7 cellular contexts compared by ENCODE assay signal in genomic region chr1:37995773-37996379, GRCh38. TPM values are rescaled to one million over a fixed set of nuclear protein-coding genes. Genes with fewer than 3 reads are reported as not detected.
A peak's percentile ranks its signal among the peaks of the same experiment; 100 is the strongest.
DNase-seq lines count a peak whose midpoint lies in the region; ATAC-seq and TF ChIP-seq lines count a peak whose summit lies in the region.

No MANE protein-coding gene starts in this region.

- peak overlapping the region; percentile 70 for H3K27ac ChIP-seq in GM23248
- H3K27ac ChIP-seq in SK-N-MC: peak overlapping the region; percentile 96
- peak overlapping the region; percentile 72 to 83 for H3K27ac ChIP-seq in mucosa of rectum (ENCODE audit: low read depth in 2 of 2, low read length in 2 of 2)
- peak overlapping the region; percentile 56 to 77 for H3K27ac ChIP-seq in aorta (ENCODE audit: low read depth in 1 of 2, low read length in 2 of 2)

- no peaks in the 10 kb centered on the region for H4K20me1 ChIP-seq in GM23248 (ENCODE audit: insufficient read depth)

- H2AFZ ChIP-seq in GM23248: peak overlapping the region; percentile 80

- H3K9me2 ChIP-seq in GM23248 (ENCODE audit: insufficient read depth): no peaks in the 10 kb centered on the region

- in situ Hi-C loops in GM23248 (cut with MboI): no loop called here

- peak; percentile 72 for ATAC-seq in aorta (ENCODE audit: low FRiP score)

- H3K4me3 ChIP-seq in GM23248 (peak overlapping the region; percentile 75), SK-N-MC (peak overlapping the region; percentile 83), epithelial cell of proximal tubule (ENCODE audit: low read depth, low read length) (peak overlapping the region; percentile 59), mucosa of rectum (ENCODE audit: low read length in 2 of 2) (peak overlapping the region; percentile 56 to 61), aorta (ENCODE audit: low read length in 2 of 2) (peak overlapping the region; percentile 14 to 66)

- peaks cover 45% of the 10 kb centered on the region for H3F3A ChIP-seq in GM23248 (ENCODE audit: insufficient read depth)

- TF ChIP-seq CTCF in epithelial cell of proximal tubule (conservative IDR thresholded peaks at IDR 0.05; ENCODE audit: low read depth, low read length): no peak

- H3K79me2 ChIP-seq in GM23248 (ENCODE audit: insufficient read depth): peaks cover 31% of the 10 kb centered on the region

- intact Hi-C loops in aorta (cut with DNase I): loop anchor here in 1 of 2 donors (10.0 kb wide), 1 partner anchor 521 kb away; the partner anchor contains the start of gene ZC3H12A

- H3K4me1 ChIP-seq in GM23248 (ENCODE audit: insufficient read depth) (peaks cover 34% of the 10 kb centered on the region), mucosa of rectum (ENCODE audit: control insufficient read depth in 2 of 2, insufficient read depth in 2 of 2, low read length in 2 of 2) (peaks cover 31 to 38% of the 10 kb centered on the region in 2 donors), aorta (ENCODE audit: control insufficient read depth in 1 of 2, insufficient read depth in 2 of 2, low read length in 2 of 2) (peaks cover 0 to 6% of the 10 kb centered on the region in 2 donors)

- no peaks in the 10 kb centered on the region for H3K27me3 ChIP-seq in GM23248 (replicated peaks; ENCODE audit: insufficient read depth)
- H3K27me3 ChIP-seq in mucosa of rectum (ENCODE audit: control insufficient read depth in 2 of 2, insufficient read depth in 2 of 2, low read length in 2 of 2): peaks cover 0 to 2% of the 10 kb centered on the region in 2 donors
- no peaks in the 10 kb centered on the region for H3K27me3 ChIP-seq in aorta (ENCODE audit: control insufficient read depth in 1 of 2, insufficient read depth in 2 of 2, low read length in 1 of 2)

- H3K4me2 ChIP-seq in GM23248 (ENCODE audit: unreplicated experiment): peak overlapping the region; percentile 73

- WGBS in GM23248 (ENCODE audit: low coverage in 1 of 2, low lambda C conversion rate in 2 of 2, missing lambda C conversion rate in 2 of 2), 2 experiments: 1% methylated on average over 29 to 33 of the region's 46 CpGs
- WGBS in aorta, 2 donors: 0 to 6% methylated on average over 37 to 46 of the region's 46 CpGs

- H3K9me3 ChIP-seq in GM23248 (ENCODE audit: low read depth) (no peaks in the 10 kb centered on the region), SK-N-MC (ENCODE audit: low read depth, low read length) (no peaks in the 10 kb centered on the region), mucosa of rectum (ENCODE audit: control insufficient read depth in 2 of 2, low read length in 2 of 2) (no peaks in the 10 kb centered on the region), aorta (ENCODE audit: control insufficient read depth, low read length) (no peaks in the 10 kb centered on the region)

- H3K9ac ChIP-seq in GM23248 (peak overlapping the region; percentile 76), SK-N-MC (ENCODE audit: insufficient read length) (peak overlapping the region; percentile 87), mucosa of rectum (ENCODE audit: low read depth in 1 of 2, low read length in 2 of 2) (peak overlapping the region; percentile 60 to 61)

- peak; percentile 97 for DNase-seq in GM23248
- no peak for DNase-seq in SK-N-MC (ENCODE audit: low read depth, low spot score)
- DNase-seq in epithelial cell of proximal tubule (ENCODE audit: low read depth): no peak
- peak; percentile 91 to 96 for DNase-seq in aorta
- no peak for DNase-seq in stimulated activated CD8-positive, alpha-beta memory T cell treated with anti-CD3 and anti-CD28 coated beads, Interleukin-4, amount 100 ng/mL, for 48 hours
- no peak for DNase-seq in SKM-1 treated with dmso at 0.1 percent for 144 hours (lab: John Stamatoyannopoulos, UW; ENCODE audit: unreplicated experiment)

- H3K36me3 ChIP-seq in GM23248 (ENCODE audit: low read depth) (peaks cover 6% of the 10 kb centered on the region), SK-N-MC (ENCODE audit: insufficient read depth, low read length) (peaks cover 26% of the 10 kb centered on the region), mucosa of rectum (ENCODE audit: control insufficient read depth in 2 of 2, insufficient read depth in 2 of 2, low read length in 2 of 2) (peaks cover 0 to 4% of the 10 kb centered on the region in 2 donors), aorta (ENCODE audit: control insufficient read depth in 1 of 2, insufficient read depth in 2 of 2, low read length in 1 of 2) (no peaks in the 10 kb centered on the region)

RNA-seq across cellular contexts. Expression of gene SF3A3, which starts 6.1 kb away (rescaled TPM):
- 37.9 and 62.3 TPM in 2 replicates for total RNA-seq in GM23248 (2014; rRNA removed; shearing (Covaris generic))
- polyA plus RNA-seq in GM23248 (2016; fragmentation: Nextera tagmentation; extraction: Ambion mirVana) (63.4 and 72.3 TPM in 2 replicates), aorta (10 to 100 TPM; 18.8 to 29.0 TPM)
- total RNA-seq in epithelial cell of proximal tubule (77.0 and 86.9 TPM in 2 replicates), aorta (10 to 100 TPM; 52.5 to 56.9 TPM)

RNA-seq across cellular contexts. Expression of gene FHL3, which starts 9.4 kb away (rescaled TPM):
- total RNA-seq in GM23248 (2014; rRNA removed; shearing (Covaris generic)): 26.9 and 31.7 TPM in 2 replicates
- polyA plus RNA-seq in GM23248 (2016; fragmentation: Nextera tagmentation; extraction: Ambion mirVana): 44.4 and 48.0 TPM in 2 replicates
- total RNA-seq in epithelial cell of proximal tubule: 14.2 and 24.5 TPM in 2 replicates
- total RNA-seq in aorta: 10 to 100 TPM; 43.4 to 67.9 TPM
- 10 to 100 TPM; 29.9 to 53.1 TPM for polyA plus RNA-seq in aorta

RNA-seq across cellular contexts. Expression of gene UTP11, which starts 16.7 kb away (rescaled TPM):
- 25.8 and 37.1 TPM in 2 replicates for total RNA-seq in GM23248 (2014; rRNA removed; shearing (Covaris generic))
- 51.0 and 54.3 TPM in 2 replicates for polyA plus RNA-seq in GM23248 (2016; fragmentation: Nextera tagmentation; extraction: Ambion mirVana)
- 49.2 and 60.5 TPM in 2 replicates for total RNA-seq in epithelial cell of proximal tubule
- 10 to 100 TPM; 28.4 to 28.8 TPM for total RNA-seq in aorta
- 10 to 100 TPM; 24.2 to 29.9 TPM for polyA plus RNA-seq in aorta

RNA-seq across cellular contexts. Expression of gene INPP5B, which starts 49.0 kb away (rescaled TPM):
- 24.4 and 34.3 TPM in 2 replicates for total RNA-seq in GM23248 (2014; rRNA removed; shearing (Covaris generic))
- polyA plus RNA-seq in GM23248 (2016; fragmentation: Nextera tagmentation; extraction: Ambion mirVana) (9.8 and 10.0 TPM in 2 replicates), aorta (10 to 100 TPM in 1 of 2 donors, 1 to 10 TPM in 1; 6.4 to 28.3 TPM)
- total RNA-seq in epithelial cell of proximal tubule (11.4 and 18.7 TPM in 2 replicates), aorta (10 to 100 TPM; 38.4 to 52.2 TPM)

RNA-seq across cellular contexts. Expression of gene POU3F1, which starts 50.7 kb away (rescaled TPM):
- total RNA-seq in GM23248 (2014; rRNA removed; shearing (Covaris generic)): not detected in 2 replicates
- polyA plus RNA-seq in GM23248 (2016; fragmentation: Nextera tagmentation; extraction: Ambion mirVana): not detected in 2 replicates
- total RNA-seq in epithelial cell of proximal tubule: not detected in 2 replicates
- under 1 TPM; 0.21 to 0.55 TPM for total RNA-seq in aorta
- polyA plus RNA-seq in aorta: not detected

Comparison
In these comparisons a context has a peak if more than half of its experiments do, and no peak if none do; other contexts are left out.
1. DNase-seq: peak in GM23248 (single experiment) and aorta (2 of 2); none in SK-N-MC (single experiment), epithelial cell of proximal tubule (single experiment), stimulated activated CD8-positive, alpha-beta memory T cell treated with anti-CD3 and anti-CD28 coated beads, Interleukin-4, amount 100 ng/mL, for 48 hours (single experiment) and SKM-1 treated with dmso at 0.1 percent for 144 hours (single experiment).
2. Peak in every context shown above with its lines, with median percentiles within 50 percentile points of each other: H3K27ac ChIP-seq, H3K4me3 ChIP-seq and H3K9ac ChIP-seq.